ENCODE assay signal across 28 cellular contexts in the genomic region with DNA sequence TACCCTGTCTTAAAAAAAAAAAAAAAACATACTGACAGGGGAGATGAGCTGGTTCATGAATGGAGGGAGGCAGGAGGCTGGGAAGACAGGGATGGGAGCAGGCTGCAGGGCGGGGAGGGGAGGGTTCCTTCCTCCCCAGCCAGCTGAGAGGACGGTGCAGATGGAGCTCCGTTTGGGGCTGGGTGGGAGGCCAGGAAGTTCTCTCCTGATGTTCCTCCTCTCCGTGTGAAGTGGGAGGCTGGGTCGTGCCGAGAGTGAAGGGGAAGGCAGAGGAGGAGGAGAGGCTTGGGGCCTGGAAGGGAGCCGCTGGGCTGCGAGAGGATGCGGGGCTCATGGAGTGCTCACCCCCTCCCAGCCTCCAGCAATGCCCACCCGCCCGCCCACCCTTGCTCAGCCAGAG. TPM values are rescaled to one million over a fixed set of nuclear protein-coding genes. Genes with fewer than 3 reads are reported as not detected.
"Had no signal": no experiment of that assay in that cellular context is flagged by ENCODE, and none has a peak within 500 bp of the region (broad histone marks: within the 10 kb centered on the region; RNA-seq: fewer than 3 reads in every experiment).

No MANE protein-coding gene starts in this region.

- H3K9me3 ChIP-seq: esophagus muscularis mucosa, heart right ventricle, left lung, right atrium auricular region, stomach, suprapubic skin, tibial artery had no signal

- ATAC-seq: foreskin keratinocyte; heart right ventricle; left lung; stimulated activated naive B cell treated with anti-CD40 and anti-IgM and Interleukin-4, amounts not matched to agents 10 μg/mL and 1 μg/mL and 100 μg/mL, for 72 hours; T-helper 17 cell had no signal

- H3K36me3 Mint-ChIP-seq: activated CD4-positive, alpha-beta memory T cell treated with anti-CD3 and anti-CD28 coated beads for 36 hours; stimulated activated naive B cell treated with anti-CD40 and anti-IgM and Interleukin-4, amounts not matched to agents 10 μg/mL and 1 μg/mL and 100 μg/mL, for 72 hours had no signal

- H3K4me1 ChIP-seq: esophagus muscularis mucosa, foreskin keratinocyte, left lung, parathyroid adenoma, stomach, suprapubic skin, tibial artery had no signal

- H3K27me3 ChIP-seq: foreskin keratinocyte, left lung, right atrium auricular region had no signal

- DNase-seq: activated CD4-positive, alpha-beta memory T cell treated with anti-CD3 and anti-CD28 coated beads for 36 hours; activated CD4-positive, alpha-beta T cell treated with anti-CD3 and anti-CD28 coated beads, Interleukin-2, amount 10 ng/mL, durations not matched to agents 24 days and 14 days; activated CD4-positive, CD25-positive, alpha-beta regulatory T cell treated with anti-CD3 and anti-CD28 coated beads, Interleukin-2, amount 50 U/mL, for 72 hours; activated CD8-positive, alpha-beta memory T cell treated with anti-CD3 and anti-CD28 coated beads, Interleukin-2, amount 50 U/mL, for 4 hours; activated gamma-delta T cell; activated naive CD4-positive, alpha-beta T cell treated with anti-CD3 and anti-CD28 coated beads, Interleukin-2, amount 50 U/mL, for 16 hours; activated T-cell treated with anti-CD3 and anti-CD28 coated beads, Interleukin-2, amount 50 U/mL, for 1 hour; amniotic stem cell; foreskin keratinocyte; heart right ventricle; left lung; mesendoderm; stimulated activated CD4-positive, alpha-beta T cell treated with anti-CD3 and anti-CD28 coated beads, Interleukin-1b, Interleukin-23, amount 100 ng/mL, for 48 hours; stimulated activated CD4-positive, alpha-beta T cell treated with anti-CD3 and anti-CD28 coated beads, Interleukin-4, amount 100 ng/mL, for 4 hours; stimulated activated CD8-positive, alpha-beta memory T cell treated with anti-CD3 and anti-CD28 coated beads, Interleukin-4, amount 100 ng/mL, for 48 hours; stimulated activated naive B cell treated with anti-CD40 and anti-IgM and Interleukin-4, amounts not matched to agents 10 μg/mL and 1 μg/mL and 100 μg/mL, for 72 hours; stomach; T-helper 17 cell; tibial artery had no signal

- H3K27ac ChIP-seq: esophagus muscularis mucosa, foreskin keratinocyte, heart right ventricle, left lung, parathyroid adenoma, right atrium auricular region, stomach, suprapubic skin, tibial artery had no signal

- H3K9me3 Mint-ChIP-seq: activated CD4-positive, alpha-beta memory T cell treated with anti-CD3 and anti-CD28 coated beads for 36 hours; dendritic cell treated with granulocyte-macrophage colony-stimulating factor and Interleukin-4, amounts not matched to agents 40 ng/mL and 50 ng/mL, for 4 days had no signal

- H3K4me3 Mint-ChIP-seq: activated CD4-positive, alpha-beta memory T cell treated with anti-CD3 and anti-CD28 coated beads for 36 hours; activated CD4-positive, alpha-beta T cell treated with anti-CD3 and anti-CD28 coated beads, Interleukin-2, amount 10 ng/mL, durations not matched to agents 24 days and 14 days; dendritic cell treated with granulocyte-macrophage colony-stimulating factor and Interleukin-4, amounts not matched to agents 40 ng/mL and 50 ng/mL, for 4 days; stimulated activated naive B cell treated with anti-CD40 and anti-IgM and Interleukin-4, amounts not matched to agents 10 μg/mL and 1 μg/mL and 100 μg/mL, for 72 hours; T-helper 17 cell had no signal

- H3K27me3 Mint-ChIP-seq: activated CD4-positive, alpha-beta memory T cell treated with anti-CD3 and anti-CD28 coated beads for 36 hours; activated CD4-positive, alpha-beta T cell treated with anti-CD3 and anti-CD28 coated beads, Interleukin-2, amount 10 ng/mL, durations not matched to agents 24 days and 14 days; T-helper 17 cell had no signal

- H3K4me3 ChIP-seq: esophagus muscularis mucosa, heart right ventricle, left lung, lung, right atrium auricular region, smooth muscle cell, stomach, suprapubic skin, tibial artery had no signal

- H3K27ac Mint-ChIP-seq: activated CD4-positive, alpha-beta memory T cell treated with anti-CD3 and anti-CD28 coated beads for 36 hours; activated CD4-positive, alpha-beta T cell treated with anti-CD3 and anti-CD28 coated beads, Interleukin-2, amount 10 ng/mL, durations not matched to agents 24 days and 14 days; dendritic cell treated with granulocyte-macrophage colony-stimulating factor and Interleukin-4, amounts not matched to agents 40 ng/mL and 50 ng/mL, for 4 days; stimulated activated naive B cell treated with anti-CD40 and anti-IgM and Interleukin-4, amounts not matched to agents 10 μg/mL and 1 μg/mL and 100 μg/mL, for 72 hours; T-helper 17 cell had no signal

- H3K36me3 ChIP-seq: esophagus muscularis mucosa, heart right ventricle, left lung, right atrium auricular region, stomach, suprapubic skin, tibial artery had no signal

RNA-seq across cellular contexts. Expression of gene NPIPB6, which starts 49.7 kb away (rescaled TPM):
- total RNA-seq: mononuclear cell, pulmonary artery endothelial cell had no signal
